In genomic region chr15:51492528-51492927, GRCh38 we compare ENCODE assay signal across 18 cellular contexts.
"Had no signal": no experiment of that assay in that cellular context is flagged by ENCODE, and none has a peak within 500 bp of the region (broad histone marks: within the 10 kb centered on the region; RNA-seq: fewer than 3 reads in every experiment).

No MANE protein-coding gene starts in this region.

- H2AFZ ChIP-seq: neural progenitor cell had no signal

- H3K36me3 ChIP-seq: neural progenitor cell had no signal

- DNase-seq: activated CD4-positive, alpha-beta T cell treated with anti-CD3 and anti-CD28 coated beads, Interleukin-2, amount 10 ng/mL, durations not matched to agents 7 days and 5 days; activated CD8-positive, alpha-beta memory T cell treated with anti-CD3 and anti-CD28 coated beads, Interleukin-2, amount 50 U/mL, for 48 hours; activated gamma-delta T cell; activated T-cell treated with anti-CD3 and anti-CD28 coated beads, Interleukin-2, amount 50 U/mL, for 72 hours; amniotic stem cell; central memory CD4-positive, alpha-beta T cell; effector CD4-positive, alpha-beta T cell; foreskin keratinocyte; head of caudate nucleus; naive B cell; sigmoid colon; stimulated activated CD4-positive, alpha-beta T cell treated with anti-CD3 and anti-CD28 coated beads, Interleukin-12 subunit alpha, Interleukin-12 subunit beta, amount 100 ng/mL, for 4 hours; stimulated activated CD4-positive, alpha-beta T cell treated with anti-CD3 and anti-CD28 coated beads, Interleukin-2, amount 100 ng/mL, for 24 hours; upper lobe of right lung had no signal

- H3K4me1 ChIP-seq: foreskin keratinocyte, neural progenitor cell, sigmoid colon, upper lobe of right lung had no signal

- H3K27ac ChIP-seq: coronary artery, foreskin keratinocyte, neural progenitor cell, sigmoid colon, thoracic aorta, upper lobe of right lung had no signal

- H3K9me3 ChIP-seq: sigmoid colon, thoracic aorta, upper lobe of right lung had no signal

- H3K4me3 ChIP-seq: coronary artery, lung, neural progenitor cell, sigmoid colon, thoracic aorta, upper lobe of right lung had no signal

- H3K9ac ChIP-seq: neural progenitor cell had no signal

- H3K4me2 ChIP-seq: neural progenitor cell had no signal

- H3K27me3 ChIP-seq: foreskin keratinocyte, neural progenitor cell, sigmoid colon, upper lobe of right lung had no signal

- ATAC-seq: activated T-cell treated with anti-CD3 and anti-CD28 coated beads, Interleukin-2, amount 50 U/mL, for 72 hours; foreskin keratinocyte; upper lobe of right lung had no signal
